ENCODE assay signal across 22 cellular contexts in genomic region chr18:9689253-9689652, GRCh38.
"Had no signal": no experiment of that assay in that cellular context is flagged by ENCODE, and none has a peak within 500 bp of the region (broad histone marks: within the 10 kb centered on the region; RNA-seq: fewer than 3 reads in every experiment).

No MANE protein-coding gene starts in this region.

- DNase-seq: dermis blood vessel endothelial cell; dorsolateral prefrontal cortex; effector CD4-positive, alpha-beta T cell; effector memory CD4-positive, alpha-beta T cell; esophagus squamous epithelium; foreskin melanocyte; gastrocnemius medialis; glutamatergic neuron; head of caudate nucleus; heart right ventricle; hippocampal formation; left cardiac atrium; left lung; left ventricle myocardium superior; lower lobe of right lung; mesenchymal stem cell; mucosa of descending colon; naive B cell had no signal

- H3K36me3 ChIP-seq: esophagus squamous epithelium, gastrocnemius medialis, heart right ventricle, left lung, lower lobe of right lung had no signal

- H3K27ac Mint-ChIP-seq: mesothelial cell of epicardium, naive B cell had no signal

- H3K36me3 Mint-ChIP-seq: mesothelial cell of epicardium, naive B cell had no signal

- FAIRE-seq: colon, islet of Langerhans had no signal

- H3K9me3 ChIP-seq: esophagus squamous epithelium, gastrocnemius medialis, heart right ventricle, left lung, lower lobe of right lung, mucosa of descending colon had no signal

- H3K4me3 ChIP-seq: coronary artery, dorsolateral prefrontal cortex, gastrocnemius medialis, heart right ventricle, left lung, lower lobe of right lung, mucosa of descending colon had no signal

- H3K27me3 ChIP-seq: dorsolateral prefrontal cortex, esophagus squamous epithelium, gastrocnemius medialis, heart right ventricle, left lung had no signal

- H3K4me3 Mint-ChIP-seq: mesothelial cell of epicardium, naive B cell had no signal

- H3K27ac ChIP-seq: coronary artery, dorsolateral prefrontal cortex, gastrocnemius medialis, heart right ventricle, left lung, lower lobe of right lung had no signal

- ATAC-seq: gastrocnemius medialis, heart right ventricle, left cardiac atrium, left lung, left ventricle myocardium superior, lower lobe of right lung, mucosa of descending colon had no signal

- H3K4me1 Mint-ChIP-seq: naive B cell had no signal

- H3K9me3 Mint-ChIP-seq: mesothelial cell of epicardium had no signal
